11 cellular contexts compared by ENCODE assay signal in the genomic region with DNA sequence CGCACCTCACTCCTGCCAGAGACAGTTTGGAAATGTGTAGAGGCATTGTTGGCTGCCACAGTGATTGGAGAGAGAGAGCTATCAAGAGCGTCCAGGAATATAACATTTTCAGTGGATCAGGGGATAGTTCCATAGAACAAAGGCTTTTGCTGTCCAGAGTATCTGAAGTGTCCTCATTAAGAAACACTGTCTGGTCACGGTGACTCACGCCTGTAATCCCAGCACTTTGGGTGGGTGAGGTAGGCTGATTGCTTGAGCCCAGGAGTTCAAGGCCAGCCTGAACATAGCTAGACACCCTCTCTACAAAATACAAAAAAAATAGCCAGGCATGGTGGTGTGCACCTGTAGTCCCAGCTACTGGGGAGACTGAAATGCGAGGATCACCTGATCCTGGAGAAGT.
"Had no signal": no experiment of that assay in that cellular context is flagged by ENCODE, and none has a peak within 500 bp of the region (broad histone marks: within the 10 kb centered on the region; RNA-seq: fewer than 3 reads in every experiment).

No MANE protein-coding gene starts in this region.

- H3K4me2 ChIP-seq: GM23338 had no signal

- H3K4me1 ChIP-seq: HAP-1 had no signal

- H3K27ac Mint-ChIP-seq: GM23338, H9, HFFc6 had no signal

- H2AFZ ChIP-seq: GM23248, GM23338 had no signal

- H3K9ac ChIP-seq: GM23248 had no signal

- ATAC-seq: GM23338, HCT116 had no signal

- DNase-seq: GM23248, GOT3, H7, H9, HCEC 1CT, HFFc6 had no signal

- H3K4me1 Mint-ChIP-seq: GM23338, H9 had no signal

- H3K36me3 ChIP-seq: HAP-1 had no signal

- H3K27ac ChIP-seq: GM23248 had no signal

- H3K4me3 Mint-ChIP-seq: GM23338, H9, HFFc6 had no signal

- FAIRE-seq: H1, H54 had no signal

- H3K4me3 ChIP-seq: GM23248, GM23338, HAP-1 had no signal
